ENCODE assay signal across 15 cellular contexts in the genomic region with DNA sequence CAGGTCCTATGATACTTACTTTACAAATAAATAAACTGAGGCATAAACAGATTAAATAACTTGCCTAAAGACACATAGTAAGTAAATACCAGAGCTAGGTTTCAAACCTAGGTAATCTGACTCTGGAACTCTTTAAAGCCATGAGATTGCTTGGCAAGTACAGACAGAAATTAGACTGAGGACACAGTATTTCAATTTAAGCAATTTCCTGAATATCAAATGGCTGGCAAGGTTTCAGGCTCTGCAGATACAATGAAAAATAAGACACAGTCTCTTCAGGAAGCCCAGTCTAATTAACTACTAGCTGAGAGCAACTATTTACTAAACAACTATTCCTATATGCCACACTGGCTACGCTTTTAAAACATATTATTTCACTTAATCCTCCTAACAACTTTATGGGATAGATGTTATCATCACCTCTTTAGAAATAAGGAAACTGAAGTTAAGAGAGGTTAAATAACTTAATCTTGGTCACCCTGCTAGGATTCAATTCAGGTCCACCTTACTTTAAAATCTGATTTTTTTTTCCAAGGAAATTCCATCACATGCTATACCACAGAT. TPM values are rescaled to one million over a fixed set of nuclear protein-coding genes. Genes with fewer than 3 reads are reported as not detected.
DNase-seq lines count a peak whose midpoint lies in the region; ATAC-seq and TF ChIP-seq lines count a peak whose summit lies in the region.
"Had no signal": no experiment of that assay in that cellular context is flagged by ENCODE, and none has a peak within 500 bp of the region (broad histone marks: within the 10 kb centered on the region; RNA-seq: fewer than 3 reads in every experiment).

No MANE protein-coding gene starts in this region.

- H3K4me1 Mint-ChIP-seq in CD4-positive, CD25-positive, alpha-beta regulatory T cell: peaks cover 20 to 69% (median 53%) of the 10 kb centered on the region in 4 donors
- H3K4me1 Mint-ChIP-seq in mesothelial cell of epicardium (peaks cover 24% of the 10 kb centered on the region), HFFc6 (ENCODE audit: low read depth) (peaks cover 42% of the 10 kb centered on the region)

- H3K27ac ChIP-seq in CD4-positive, CD25-positive, alpha-beta regulatory T cell (ENCODE audit: insufficient read depth, low read length, poor library complexity, severe bottlenecking): no peak overlapping the region
- peak overlapping the region; percentile 33 for H3K27ac ChIP-seq in HL-60 (replicated peaks)
- H3K27ac ChIP-seq: ascending aorta, lower lobe of right lung, thyroid gland had no signal

- H3K27ac Mint-ChIP-seq in CD4-positive, CD25-positive, alpha-beta regulatory T cell: peak overlapping the region in 2 of 3 donors; percentile 18 to 69
- H3K27ac Mint-ChIP-seq in mesothelial cell of epicardium (peak overlapping the region; percentile 84), HFFc6 (no peak overlapping the region)

- H3K27me3 ChIP-seq in CD4-positive, CD25-positive, alpha-beta regulatory T cell (ENCODE audit: control insufficient read depth, insufficient read depth, low read length): no peaks in the 10 kb centered on the region
- H3K27me3 ChIP-seq in HL-60 (ENCODE audit: insufficient read depth, poor library complexity, severe bottlenecking): no peaks in the 10 kb centered on the region
- H3K27me3 ChIP-seq in adipocyte (replicated peaks; ENCODE audit: control insufficient read depth, insufficient read depth, low read length): no peaks in the 10 kb centered on the region
- H3K27me3 ChIP-seq: ascending aorta, thyroid gland had no signal

- no peak for DNase-seq in CD4-positive, CD25-positive, alpha-beta regulatory T cell
- DNase-seq in HL-60 (ENCODE audit: low read depth in 1 of 2, low spot score in 1 of 2) (no peak), adipocyte (ENCODE audit: low read depth) (peak; percentile 50), mesothelial cell of epicardium (ENCODE audit: low spot score in 2 of 2, unreplicated experiment in 2 of 2) (no peak), HFFc6 (no peak), GDM1 (lab: John Stamatoyannopoulos, UW) (no peak), NCI-H1930 (lab: John Stamatoyannopoulos, UW) (no peak)
- DNase-seq: DMS153; hypothalamus; lower lobe of right lung; NCI-H1417; NK-92 treated with Interleukin-12 subunit alpha and Interleukin-12 subunit beta, amount 100 ng/mL, for 24 hours; right cardiac atrium; thyroid gland had no signal

- H3K9me3 ChIP-seq in CD4-positive, CD25-positive, alpha-beta regulatory T cell (ENCODE audit: control insufficient read depth in 2 of 2, low read length in 2 of 2): no peaks in the 10 kb centered on the region
- no peaks in the 10 kb centered on the region for H3K9me3 ChIP-seq in adipocyte (ENCODE audit: control insufficient read depth, low read length)
- H3K9me3 ChIP-seq: ascending aorta, lower lobe of right lung, thyroid gland had no signal

- peaks cover 58% of the 10 kb centered on the region for H3K4me1 ChIP-seq in CD4-positive, CD25-positive, alpha-beta regulatory T cell (ENCODE audit: control insufficient read depth, insufficient read depth, low read length, poor library complexity, severe bottlenecking)
- H3K4me1 ChIP-seq in adipocyte (ENCODE audit: control insufficient read depth, insufficient read depth, low read length): peaks cover 43% of the 10 kb centered on the region

- H3K9me3 Mint-ChIP-seq in CD4-positive, CD25-positive, alpha-beta regulatory T cell: no peaks in the 10 kb centered on the region
- no peaks in the 10 kb centered on the region for H3K9me3 Mint-ChIP-seq in mesothelial cell of epicardium
- no peaks in the 10 kb centered on the region for H3K9me3 Mint-ChIP-seq in HFFc6

- TF ChIP-seq CTCF in HL-60 (IDR thresholded peaks at IDR 0.05; ENCODE audit: insufficient read depth, low read length): no peak
- TF ChIP-seq CTCF in mesothelial cell of epicardium (IDR thresholded peaks at IDR 0.05; ENCODE audit: unreplicated experiment): no peak
- no peak for TF ChIP-seq CTCF in HFFc6 (IDR thresholded peaks at IDR 0.05)

- H3K9ac ChIP-seq in adipocyte (ENCODE audit: low read length): peak overlapping the region; percentile 34

- H3K36me3 ChIP-seq in CD4-positive, CD25-positive, alpha-beta regulatory T cell (ENCODE audit: control insufficient read depth, insufficient read depth, low read length): peaks cover 9% of the 10 kb centered on the region
- H3K36me3 ChIP-seq in adipocyte (ENCODE audit: control insufficient read depth, insufficient read depth, low read length, severe bottlenecking): peaks cover 16% of the 10 kb centered on the region

- ATAC-seq in CD4-positive, CD25-positive, alpha-beta regulatory T cell (ENCODE audit: low read depth in 2 of 2): no peak
- ATAC-seq: lower lobe of right lung, right cardiac atrium had no signal

- peaks cover 5% of the 10 kb centered on the region for H3K27me3 Mint-ChIP-seq in CD4-positive, CD25-positive, alpha-beta regulatory T cell
- no peaks in the 10 kb centered on the region for H3K27me3 Mint-ChIP-seq in mesothelial cell of epicardium (ENCODE audit: low read depth)
- 0 out of 2 replicates have a peak, but pooled peaks cover 4% of the 10 kb centered on the region for H3K27me3 Mint-ChIP-seq in HFFc6 (ENCODE audit: insufficient read depth)

- H3K36me3 Mint-ChIP-seq in CD4-positive, CD25-positive, alpha-beta regulatory T cell: peaks cover 13% of the 10 kb centered on the region
- peaks cover 3% of the 10 kb centered on the region for H3K36me3 Mint-ChIP-seq in mesothelial cell of epicardium
- peaks cover 18% of the 10 kb centered on the region for H3K36me3 Mint-ChIP-seq in HFFc6 (ENCODE audit: low read depth)

- peak overlapping the region; percentile 29 to 74 (median 31) for H3K4me3 Mint-ChIP-seq in CD4-positive, CD25-positive, alpha-beta regulatory T cell
- H3K4me3 Mint-ChIP-seq in mesothelial cell of epicardium (no peak overlapping the region), HFFc6 (no peak overlapping the region)

- H3K4me3 ChIP-seq in CD4-positive, CD25-positive, alpha-beta regulatory T cell (ENCODE audit: low read depth, low read length): peak overlapping the region; percentile 20
- H3K4me3 ChIP-seq in HL-60 (replicated peaks; ENCODE audit: insufficient read depth, low read length) (no peak overlapping the region), adipocyte (ENCODE audit: low read length) (peak overlapping the region; percentile 9)
- H3K4me3 ChIP-seq: ascending aorta, lower lobe of right lung, thyroid gland had no signal

RNA-seq across cellular contexts. Expression of gene TRPC4AP, which starts 4.3 kb away (rescaled TPM):
- 76.4 TPM for total RNA-seq in CD4-positive, CD25-positive, alpha-beta regulatory T cell
- 10 to 100 TPM; 58.7 to 73.2 (median 60.8) TPM for polyA plus RNA-seq in CD4-positive, CD25-positive, alpha-beta regulatory T cell
- total RNA-seq in mesothelial cell of epicardium: 93.8 to 96.2 TPM (median 95.6 TPM) in 3 replicates
- total RNA-seq in HFFc6 (2021; fragmentation: NEBNext Ultra II Directional; extraction: Animal tissue kit (Norgen Biotek cat#: 25700)): 10 to 100 TPM; 70.7 to 89.8 (median 81.6) TPM

RNA-seq across cellular contexts. Expression of gene EDEM2, which starts 58.8 kb away (rescaled TPM):
- total RNA-seq in CD4-positive, CD25-positive, alpha-beta regulatory T cell: 22.7 TPM
- 10 to 100 TPM; 46.4 to 52.1 (median 50.4) TPM for polyA plus RNA-seq in CD4-positive, CD25-positive, alpha-beta regulatory T cell
- 15.1 to 17.3 TPM (median 16.5 TPM) in 3 replicates for total RNA-seq in mesothelial cell of epicardium
- 10 to 100 TPM; 29.5 to 33.3 (median 32.0) TPM for total RNA-seq in HFFc6 (2021; fragmentation: NEBNext Ultra II Directional; extraction: Animal tissue kit (Norgen Biotek cat#: 25700))

Comparison
In these comparisons a context has a peak if more than half of its experiments do, and no peak if none do; other contexts are left out.
1. H3K4me3 Mint-ChIP-seq: peak in CD4-positive, CD25-positive, alpha-beta regulatory T cell (4 of 4); none in mesothelial cell of epicardium (single experiment) and HFFc6 (single experiment).